Comparison of ENCODE assay signal across 8 cellular contexts in the genomic region with DNA sequence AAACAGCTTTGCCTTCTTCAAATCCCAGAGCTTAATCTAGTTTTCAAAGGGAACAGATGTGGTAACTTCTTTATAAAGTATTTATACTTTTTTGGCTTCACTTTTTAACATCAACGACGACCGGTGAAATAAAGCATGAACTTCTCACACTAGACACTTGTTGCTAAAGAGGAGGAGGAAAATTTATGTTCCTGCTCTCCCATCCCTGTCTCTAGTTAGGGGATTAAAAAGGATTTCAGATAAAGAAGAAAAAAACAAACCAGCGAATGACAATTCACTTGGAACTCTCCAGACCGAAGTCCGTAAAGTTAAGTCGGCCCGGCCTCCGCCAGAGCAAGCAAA. TPM values are rescaled to one million over a fixed set of nuclear protein-coding genes. Genes with fewer than 3 reads are reported as not detected.
A peak's percentile ranks its signal among the peaks of the same experiment; 100 is the strongest.
DNase-seq lines count a peak whose midpoint lies in the region; ATAC-seq, FAIRE-seq and TF ChIP-seq lines count a peak whose summit lies in the region.

No MANE protein-coding gene starts in this region.

- peaks cover 7% of the 10 kb centered on the region for H3K36me3 Mint-ChIP-seq in activated CD8-positive, alpha-beta memory T cell treated with anti-CD3 and anti-CD28 coated beads, Interleukin-2, amount 10 ng/mL, durations not matched to agents 7 days and 5 days

- H3K4me3 ChIP-seq in K562 (peak overlapping the region; percentile 85), lower leg skin (ENCODE audit: low read depth, poor library complexity, severe bottlenecking) (peak overlapping the region; percentile 82), thyroid gland (replicated peaks in 1 of 3) (peak overlapping the region; percentile 45 to 95 (median 89))

- H3K79me2 ChIP-seq in K562 (ENCODE audit: control insufficient read depth, insufficient read depth, low read length): peaks cover 35% of the 10 kb centered on the region

- H3K4me1 ChIP-seq in K562 (replicated peaks in 1 of 2; ENCODE audit: control insufficient read depth in 2 of 2, insufficient read depth in 2 of 2, low read length in 2 of 2) (peaks cover 3 to 18% of the 10 kb centered on the region in 2 experiments; a peak in 4 of 5 replicates), thyroid gland (no peaks in the 10 kb centered on the region)

- H3K4me1 Mint-ChIP-seq in activated CD8-positive, alpha-beta memory T cell treated with anti-CD3 and anti-CD28 coated beads, Interleukin-2, amount 10 ng/mL, durations not matched to agents 7 days and 5 days: peaks cover 16% of the 10 kb centered on the region

- peak overlapping the region; percentile 42 for H3K27ac Mint-ChIP-seq in activated CD8-positive, alpha-beta memory T cell treated with anti-CD3 and anti-CD28 coated beads, Interleukin-2, amount 10 ng/mL, durations not matched to agents 7 days and 5 days

- peak overlapping the region; percentile 79 for H3K4me2 ChIP-seq in K562 (ENCODE audit: insufficient read depth, low read length)

- H3K9me1 ChIP-seq in K562 (ENCODE audit: control insufficient read depth, insufficient read depth, low read length): no peaks in the 10 kb centered on the region

- no peaks in the 10 kb centered on the region for H3K27me3 ChIP-seq in K562 (ENCODE audit: control insufficient read depth in 2 of 2, insufficient read depth in 2 of 2, low read length in 2 of 2)
- H3K27me3 ChIP-seq in thyroid gland: no peaks in the 10 kb centered on the region

- H2AFZ ChIP-seq in K562 (ENCODE audit: low read depth, low read length): peak overlapping the region; percentile 88

- TF ChIP-seq CTCF in K562 (IDR thresholded peaks at IDR 0.05 in 2 of 3, conservative IDR thresholded peaks at IDR 0.05 in 1 of 3; ENCODE audit: insufficient read depth in 2 of 3, low read depth in 1 of 3, low read length in 3 of 3): no peak
- no peak for TF ChIP-seq CTCF in lower leg skin (IDR thresholded peaks at IDR 0.05)
- TF ChIP-seq CTCF in thyroid gland (IDR thresholded peaks at IDR 0.05): no peak

- H3K36me3 ChIP-seq in K562 (ENCODE audit: control insufficient read depth, insufficient read depth, low read length): peaks cover 4% of the 10 kb centered on the region; the same call in 1 of the 3 replicates
- no peaks in the 10 kb centered on the region for H3K36me3 ChIP-seq in thyroid gland

- H3K9me3 Mint-ChIP-seq in activated CD8-positive, alpha-beta memory T cell treated with anti-CD3 and anti-CD28 coated beads, Interleukin-2, amount 10 ng/mL, durations not matched to agents 7 days and 5 days (ENCODE audit: low read depth): no peaks in the 10 kb centered on the region

- BruUV-seq in K562 (replicated peaks; lab: Mats Ljungman, UMichigan): no TSS peak

- peak overlapping the region; percentile 87 to 90 for H3K9ac ChIP-seq in K562 (ENCODE audit: insufficient read depth in 1 of 2, low read depth in 2 of 2, low read length in 2 of 2)

- 0% methylated on average over 9 of the region's 9 CpGs for WGBS in K562 (ENCODE audit: insufficient coverage, low coverage, missing lambda C conversion rate)
- WGBS in lower leg skin, 2 donors: 3% methylated on average over 9 of the region's 9 CpGs
- WGBS in thyroid gland, 2 donors: 2 to 3% methylated on average over 9 of the region's 9 CpGs

- H3K4me3 Mint-ChIP-seq in activated CD8-positive, alpha-beta memory T cell treated with anti-CD3 and anti-CD28 coated beads, Interleukin-2, amount 10 ng/mL, durations not matched to agents 7 days and 5 days: peak overlapping the region; percentile 85

- H3K9me3 ChIP-seq in K562 (replicated peaks; ENCODE audit: control insufficient read depth, insufficient read depth, low read depth, low read length) (no peaks in the 10 kb centered on the region), thyroid gland (no peaks in the 10 kb centered on the region)

- POLR2A ChIA-PET in K562 (lab: Yijun Ruan, JAX): interaction anchor here (1.6 to 2.3 kb wide), 2 partner anchors 9 to 38 kb away, joined by 3 to 5 read pairs; no protein-coding TSS in a partner anchor

- DNase-seq in activated CD8-positive, alpha-beta memory T cell treated with anti-CD3 and anti-CD28 coated beads, Interleukin-2, amount 10 ng/mL, durations not matched to agents 7 days and 5 days: no peak
- DNase-seq in activated CD8-positive, alpha-beta memory T cell treated with anti-CD3 and anti-CD28 coated beads for 24 hours: no peak
- DNase-seq in K562 (ENCODE audit: extremely low read depth in 1 of 4, low spot score in 3 of 4): no peak
- no peak for DNase-seq in lower leg skin (ENCODE audit: low spot score in 2 of 2)
- no peak for DNase-seq in thyroid gland
- DNase-seq in GF-D8 (lab: John Stamatoyannopoulos, UW): no peak
- no peak for DNase-seq in LoVo (ENCODE audit: low spot score)

- CTCF ChIA-PET in activated CD8-positive, alpha-beta memory T cell treated with anti-CD3 and anti-CD28 coated beads, Interleukin-2, amount 10 ng/mL, durations not matched to agents 7 days and 5 days (lab: Charles Lee): interaction anchor here (1.0 to 2.0 kb wide), 5 partner anchors 9 to 253 kb away, joined by 3 to 10 read pairs (median 3); no protein-coding TSS in a partner anchor
- CTCF ChIA-PET in K562 (lab: Yijun Ruan, JAX; ENCODE audit: low intra/inter-chr PET ratio): no interaction called here

- in situ Hi-C loops in K562 (cut with MboI): no loop called here

- H3K27ac ChIP-seq in K562 (ENCODE audit: extremely low read depth, low read depth, low read length) (peak overlapping the region; percentile 85), thyroid gland (peak overlapping the region; percentile 82 to 93 (median 82))

- intact Hi-C loops in K562 (cut with micrococcal nuclease): loop anchor here (5.0 kb wide), 1 partner anchor 250 kb away; the partner anchor contains the start of gene RFX7
- intact Hi-C loops in lower leg skin (cut with DNase I; ENCODE audit: low total_unique reads): no loop called here
- intact Hi-C loops in thyroid gland (cut with DNase I): no loop called here

- no peak for TF ChIP-seq RAD21 in K562 (CRISPR knock-in tag; conservative IDR thresholded peaks at IDR 0.05 in 1 of 2, IDR thresholded peaks at IDR 0.05 in 1 of 2)

- no peaks in the 10 kb centered on the region; the same call in 1 of the 2 replicates for H4K20me1 ChIP-seq in K562 (replicated peaks; ENCODE audit: control insufficient read depth, insufficient read depth, low read length)

- peak; percentile 37 for FAIRE-seq in K562 (lab: Jason Lieb, UNC)

- no peak for ATAC-seq in activated CD8-positive, alpha-beta memory T cell treated with anti-CD3 and anti-CD28 coated beads, Interleukin-2, amount 10 ng/mL, durations not matched to agents 7 days and 5 days
- ATAC-seq in K562 (no peak), HG03460 (IDR thresholded peaks at IDR 0.05; ENCODE audit: unreplicated experiment) (no peak)

- TF ChIP-seq POLR2A in K562 (conservative IDR thresholded peaks at IDR 0.05): no peak
- no peak for TF ChIP-seq POLR2A in lower leg skin (IDR thresholded peaks at IDR 0.05)
- TF ChIP-seq POLR2A in thyroid gland (IDR thresholded peaks at IDR 0.05): no peak

- no peak for TF ChIP-seq EP300 in K562 (IDR thresholded peaks at IDR 0.05; ENCODE audit: low read length)

- peaks cover 33% of the 10 kb centered on the region for H3K27me3 Mint-ChIP-seq in activated CD8-positive, alpha-beta memory T cell treated with anti-CD3 and anti-CD28 coated beads, Interleukin-2, amount 10 ng/mL, durations not matched to agents 7 days and 5 days

TF ChIP-seq in K562, 482 proteins besides CTCF, POLR2A, EP300 and RAD21 (continues in another document):
- TF ChIP-seq LEF1 (IDR thresholded peaks at IDR 0.05) (no peak), PTRF (tag; IDR thresholded peaks at IDR 0.05) (no peak), NFRKB (IDR thresholded peaks at IDR 0.05; ENCODE audit: low read depth) (no peak), KAT2B (IDR thresholded peaks at IDR 0.05; ENCODE audit: low read depth, low read length) (no peak)
- TF ChIP-seq, protein P1, sequence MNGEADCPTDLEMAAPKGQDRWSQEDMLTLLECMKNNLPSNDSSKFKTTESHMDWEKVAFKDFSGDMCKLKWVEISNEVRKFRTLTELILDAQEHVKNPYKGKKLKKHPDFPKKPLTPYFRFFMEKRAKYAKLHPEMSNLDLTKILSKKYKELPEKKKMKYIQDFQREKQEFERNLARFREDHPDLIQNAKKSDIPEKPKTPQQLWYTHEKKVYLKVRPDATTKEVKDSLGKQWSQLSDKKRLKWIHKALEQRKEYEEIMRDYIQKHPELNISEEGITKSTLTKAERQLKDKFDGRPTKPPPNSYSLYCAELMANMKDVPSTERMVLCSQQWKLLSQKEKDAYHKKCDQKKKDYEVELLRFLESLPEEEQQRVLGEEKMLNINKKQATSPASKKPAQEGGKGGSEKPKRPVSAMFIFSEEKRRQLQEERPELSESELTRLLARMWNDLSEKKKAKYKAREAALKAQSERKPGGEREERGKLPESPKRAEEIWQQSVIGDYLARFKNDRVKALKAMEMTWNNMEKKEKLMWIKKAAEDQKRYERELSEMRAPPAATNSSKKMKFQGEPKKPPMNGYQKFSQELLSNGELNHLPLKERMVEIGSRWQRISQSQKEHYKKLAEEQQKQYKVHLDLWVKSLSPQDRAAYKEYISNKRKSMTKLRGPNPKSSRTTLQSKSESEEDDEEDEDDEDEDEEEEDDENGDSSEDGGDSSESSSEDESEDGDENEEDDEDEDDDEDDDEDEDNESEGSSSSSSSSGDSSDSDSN (IDR thresholded peaks at IDR 0.05; ENCODE audit: borderline replicate concordance in 1 of 2, low read depth in 2 of 2, low read length in 2 of 2): peak in 1 of 2 experiments; percentile 55; a peak in 1 of 4 replicates

RNA-seq across cellular contexts. Expression of gene NEDD4, which starts 0.7 kb away (rescaled TPM):
- 10 to 100 TPM in 1 of 2 experiments, 1 to 10 TPM in 1; 9.9 to 14.9 TPM for total RNA-seq in activated CD8-positive, alpha-beta memory T cell treated with anti-CD3 and anti-CD28 coated beads, Interleukin-2, amount 10 ng/mL, durations not matched to agents 7 days and 5 days
- total RNA-seq in K562 (2011; cell fraction: chromatin; rRNA removed; ENCODE audit: low replicate concordance): 13.0 and 37.1 TPM in 2 replicates
- 5.2 and 10.1 TPM in 2 replicates for total RNA-seq in K562 (2011; cell fraction: nucleolus; rRNA removed)
- 16.2 and 17.3 TPM in 2 replicates for total RNA-seq in K562 (2011; cell fraction: nucleoplasm; rRNA removed)
- total RNA-seq in K562 (2014; rRNA removed) (13.0 and 15.2 TPM in 2 replicates), K562 (2014; rRNA removed; fragmentation: Illumina TruSeq; extraction: Trizol) (20.0 and 24.2 TPM in 2 replicates), K562 (2015; rRNA removed; fragmentation: Illumina TruSeq; extraction: Trizol) (20.8 and 22.6 TPM in 2 replicates), K562 (2021) (21.6 and 22.1 TPM in 2 replicates), lower leg skin (10 to 100 TPM; 16.7 to 40.4 (median 29.4) TPM), thyroid gland (10 to 100 TPM; 10.1 to 22.1 (median 19.2) TPM)
- polyA plus RNA-seq in K562 (2011; rRNA removed) (12.5 and 17.3 TPM in 2 replicates), K562 (2014; fragmentation: Illumina TruSeq; extraction: Trizol) (18.7 and 23.7 TPM in 2 replicates), K562 (2014; fragmentation: Nextera tagmentation; extraction: Ambion mirVana) (10 to 100 TPM in 1 of 2 experiments, 1 to 10 TPM in 1; 7.2 to 12.2 TPM), K562 (2014; rRNA removed) (12.4 and 12.9 TPM in 2 replicates)
- polyA plus RNA-seq in K562 (2011; cell fraction: cytosol; rRNA removed): 4.1 and 5.5 TPM in 2 replicates
- polyA plus RNA-seq in K562 (2011; cell fraction: nucleus; rRNA removed): 6.9 and 9.1 TPM in 2 replicates
- 12.3 and 28.7 TPM in 2 replicates for polyA plus RNA-seq in K562 (2012)
- 26.9 and 27.0 TPM in 2 replicates for polyA minus RNA-seq in K562 (2011; rRNA and poly(A)+ RNA removed)
- polyA minus RNA-seq in K562 (2011; cell fraction: cytosol; rRNA and poly(A)+ RNA removed): 6.6 and 8.8 TPM in 2 replicates
- 9.3 and 16.9 TPM in 2 replicates for polyA minus RNA-seq in K562 (2011; cell fraction: nucleus; rRNA and poly(A)+ RNA removed)
